ENCODE assay signal across 1 cellular context in the genomic region with DNA sequence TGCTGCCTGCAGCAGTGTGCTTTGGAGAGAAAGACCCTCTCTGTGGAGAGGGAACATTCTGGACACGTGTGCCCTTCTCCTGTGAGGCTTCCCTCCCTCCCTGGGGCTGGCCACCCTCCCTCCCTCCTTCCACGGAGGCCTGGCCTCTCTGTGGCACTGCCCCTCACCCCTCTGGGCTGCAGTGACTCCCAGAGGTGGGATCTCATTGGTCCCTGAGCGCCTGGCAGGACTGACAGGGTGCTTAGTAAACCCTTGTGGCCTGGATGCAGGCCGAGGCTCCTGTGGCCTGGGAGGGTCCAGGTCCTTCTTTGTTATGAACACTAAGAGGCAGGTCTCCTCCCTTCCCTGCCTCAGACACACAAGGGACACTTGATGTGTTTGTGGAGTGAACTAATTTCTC.
TF ChIP-seq lines count a peak whose summit lies in the region.

No MANE protein-coding gene starts in this region.

TF ChIP-seq in HCT116, 20 proteins besides CTCF, POLR2A, EP300 and RAD21 (continued from another document):
- TF ChIP-seq, protein P1, sequence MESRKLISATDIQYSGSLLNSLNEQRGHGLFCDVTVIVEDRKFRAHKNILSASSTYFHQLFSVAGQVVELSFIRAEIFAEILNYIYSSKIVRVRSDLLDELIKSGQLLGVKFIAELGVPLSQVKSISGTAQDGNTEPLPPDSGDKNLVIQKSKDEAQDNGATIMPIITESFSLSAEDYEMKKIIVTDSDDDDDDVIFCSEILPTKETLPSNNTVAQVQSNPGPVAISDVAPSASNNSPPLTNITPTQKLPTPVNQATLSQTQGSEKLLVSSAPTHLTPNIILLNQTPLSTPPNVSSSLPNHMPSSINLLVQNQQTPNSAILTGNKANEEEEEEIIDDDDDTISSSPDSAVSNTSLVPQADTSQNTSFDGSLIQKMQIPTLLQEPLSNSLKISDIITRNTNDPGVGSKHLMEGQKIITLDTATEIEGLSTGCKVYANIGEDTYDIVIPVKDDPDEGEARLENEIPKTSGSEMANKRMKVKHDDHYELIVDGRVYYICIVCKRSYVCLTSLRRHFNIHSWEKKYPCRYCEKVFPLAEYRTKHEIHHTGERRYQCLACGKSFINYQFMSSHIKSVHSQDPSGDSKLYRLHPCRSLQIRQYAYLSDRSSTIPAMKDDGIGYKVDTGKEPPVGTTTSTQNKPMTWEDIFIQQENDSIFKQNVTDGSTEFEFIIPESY (IDR thresholded peaks at IDR 0.05; ENCODE audit: extremely low read depth, insufficient replicate concordance, low read length), result no peak
- no peak for TF ChIP-seq EZH2phosphoT487 (IDR thresholded peaks at IDR 0.05; ENCODE audit: borderline replicate concordance)
